8 cellular contexts compared by ENCODE assay signal in genomic region chr15:60673918-60674558, GRCh38.
DNase-seq lines count a peak whose midpoint lies in the region; ATAC-seq and TF ChIP-seq lines count a peak whose summit lies in the region.

No MANE protein-coding gene starts in this region.

- intact Hi-C loops in lower lobe of right lung (cut with DNase I) = no loop called here

- H3K27ac ChIP-seq in lower lobe of right lung = no peak overlapping the region

- no peaks in the 10 kb centered on the region for H3K27me3 ChIP-seq in lower lobe of right lung (ENCODE audit: low read depth)

- no peaks in the 10 kb centered on the region for H3K4me1 ChIP-seq in lower lobe of right lung

- TF ChIP-seq CTCF in lower lobe of right lung (IDR thresholded peaks at IDR 0.05) = no peak

- no peaks in the 10 kb centered on the region for H3K9me3 ChIP-seq in lower lobe of right lung

- ATAC-seq in lower lobe of right lung = peak; percentile 57 to 80
- ATAC-seq in HG03280 (IDR thresholded peaks at IDR 0.05; ENCODE audit: unreplicated experiment) = no peak
- no peak for ATAC-seq in HG03469 (IDR thresholded peaks at IDR 0.05; ENCODE audit: unreplicated experiment)

- DNase-seq in DMS53 treated with DMSO at 0.1 percent for 48 hours (lab: John Stamatoyannopoulos, UW; ENCODE audit: unreplicated experiment) = peak; percentile 55
- peak; percentile 22 for DNase-seq in NCI-H2171 (lab: John Stamatoyannopoulos, UW)
- peak; percentile 77 for DNase-seq in amniotic stem cell (lab: John Stamatoyannopoulos, UW)
- no peak for DNase-seq in lower lobe of right lung
- peak; percentile 95 for DNase-seq in stromal cell of bone marrow (ENCODE audit: low read depth)
- no peak for DNase-seq in NAMALWA (ENCODE audit: low spot score)

- H3K4me3 ChIP-seq in lower lobe of right lung = no peak overlapping the region

- no peaks in the 10 kb centered on the region for H3K36me3 ChIP-seq in lower lobe of right lung

Comparison
In these comparisons a context has a peak if more than half of its experiments do, and no peak if none do; other contexts are left out.
1. DNase-seq: peak in DMS53 treated with DMSO at 0.1 percent for 48 hours (single experiment), NCI-H2171 (single experiment), amniotic stem cell (single experiment) and stromal cell of bone marrow (single experiment); none in lower lobe of right lung (single experiment) and NAMALWA (single experiment).
2. ATAC-seq: peak in lower lobe of right lung (2 of 2); none in HG03280 (single experiment) and HG03469 (single experiment).